Comparison of ENCODE assay signal across 16 cellular contexts in the genomic region with DNA sequence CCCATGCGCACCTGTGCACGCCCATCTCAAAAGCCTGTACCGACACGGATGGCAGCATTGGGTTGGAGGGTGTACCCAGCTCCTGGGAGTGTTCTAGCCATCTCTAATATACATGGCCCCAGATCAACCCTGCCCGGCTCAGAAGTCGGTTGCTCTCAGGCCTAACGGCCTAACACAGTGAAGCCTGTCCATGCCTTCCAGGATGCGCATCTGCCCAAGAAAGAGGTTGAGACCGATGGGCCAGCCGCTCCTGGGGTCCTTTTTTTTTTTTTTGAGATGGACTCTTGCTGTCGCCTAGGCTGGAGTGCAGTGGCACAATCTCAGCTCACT. TPM values are rescaled to one million over a fixed set of nuclear protein-coding genes. Genes with fewer than 3 reads are reported as not detected.
DNase-seq lines count a peak whose midpoint lies in the region; ATAC-seq, FAIRE-seq and TF ChIP-seq lines count a peak whose summit lies in the region.
"Had no signal": no experiment of that assay in that cellular context is flagged by ENCODE, and none has a peak within 500 bp of the region (broad histone marks: within the 10 kb centered on the region; RNA-seq: fewer than 3 reads in every experiment).

No MANE protein-coding gene starts in this region.

- H2BK12ac ChIP-seq in neuronal stem cell (ENCODE audit: low read length): no peak overlapping the region

- H2AK5ac ChIP-seq in neuronal stem cell (ENCODE audit: low read depth, low read length): no peak overlapping the region

- H3K27me3 ChIP-seq in K562 (ENCODE audit: control insufficient read depth in 2 of 2, insufficient read depth in 2 of 2, low read length in 2 of 2): no peaks in the 10 kb centered on the region
- no peaks in the 10 kb centered on the region for H3K27me3 ChIP-seq in neuronal stem cell (ENCODE audit: control insufficient read depth in 3 of 3, insufficient read depth in 3 of 3, low read depth in 1 of 3, low read length in 3 of 3)
- no peaks in the 10 kb centered on the region for H3K27me3 ChIP-seq in hepatocyte
- no peaks in the 10 kb centered on the region for H3K27me3 ChIP-seq in HAP-1 (ENCODE audit: low read depth)
- H3K27me3 ChIP-seq: BLaER1 treated with 17β-estradiol and CSF1 and Interleukin-3, amounts not matched to agents 10 nM and 100 nM had no signal

- H2BK15ac ChIP-seq in neuronal stem cell (ENCODE audit: low read length): no peak overlapping the region

- H3K14ac ChIP-seq in neuronal stem cell (ENCODE audit: low read length): no peak overlapping the region

- TF ChIP-seq CTCF in K562 (IDR thresholded peaks at IDR 0.05 in 2 of 3, conservative IDR thresholded peaks at IDR 0.05 in 1 of 3; ENCODE audit: insufficient read depth in 2 of 3, low read depth in 1 of 3, low read length in 3 of 3): no peak
- no peak for TF ChIP-seq CTCF in hepatocyte (IDR thresholded peaks at IDR 0.05; ENCODE audit: poor library complexity)

- H3K79me1 ChIP-seq in neuronal stem cell (ENCODE audit: low read depth, low read length): peaks cover 7% of the 10 kb centered on the region

- H3K4me1 ChIP-seq in K562 (replicated peaks in 1 of 2; ENCODE audit: control insufficient read depth in 2 of 2, insufficient read depth in 2 of 2, low read length in 2 of 2): peaks cover 0 to 20% of the 10 kb centered on the region in 2 experiments; a peak in 1 of 5 replicates
- H3K4me1 ChIP-seq in neuronal stem cell (ENCODE audit: control insufficient read depth in 2 of 2, insufficient read depth in 1 of 2, low read depth in 1 of 2, low read length in 2 of 2): peaks cover 0 to 3% of the 10 kb centered on the region in 2 donors
- peaks cover under 1% of the 10 kb centered on the region for H3K4me1 ChIP-seq in hepatocyte (ENCODE audit: insufficient read depth)
- H3K4me1 ChIP-seq in HAP-1: no peaks in the 10 kb centered on the region

- in situ Hi-C loops in K562 (cut with MboI): no loop called here
- in situ Hi-C loops in HAP-1 (cut with MboI; ENCODE audit: low sequenced_read_pairs): no loop called here

- FAIRE-seq in K562 (lab: Jason Lieb, UNC): no peak
- FAIRE-seq: GM12878, GM18507 had no signal

- H3K4ac ChIP-seq in neuronal stem cell (ENCODE audit: low read length): no peak overlapping the region

- TF ChIP-seq EP300 in K562 (IDR thresholded peaks at IDR 0.05; ENCODE audit: low read length): no peak

- peaks cover 60% of the 10 kb centered on the region for H3K36me3 ChIP-seq in K562 (ENCODE audit: control insufficient read depth, insufficient read depth, low read length)
- H3K36me3 ChIP-seq in neuronal stem cell (replicated peaks in 1 of 2; ENCODE audit: control insufficient read depth in 2 of 2, insufficient read depth in 2 of 2, low read length in 2 of 2): peaks cover 29 to 69% of the 10 kb centered on the region in 2 donors
- H3K36me3 ChIP-seq in hepatocyte (replicated peaks; ENCODE audit: insufficient read depth, low read depth): peaks cover 5% of the 10 kb centered on the region
- peaks cover 50% of the 10 kb centered on the region for H3K36me3 ChIP-seq in HAP-1 (replicated peaks)

- 92% methylated on average over 9 of the region's 11 CpGs for WGBS in K562 (ENCODE audit: insufficient coverage, low coverage, missing lambda C conversion rate)
- WGBS in neuronal stem cell (ENCODE audit: extremely low coverage in 2 of 2, insufficient read length in 2 of 2, insufficient replicate concordance in 1 of 2), 2 donors: no CpG with 5 or more reads among the region's 11 CpGs
- 99% methylated on average over 11 of the region's 11 CpGs for WGBS in hepatocyte (ENCODE audit: low lambda C conversion rate, missing lambda C conversion rate)

- POLR2A ChIA-PET in K562 (lab: Yijun Ruan, JAX): interaction anchor here (0.6 to 1.1 kb wide), 3 partner anchors 9 to 18 kb away, joined by 3 to 4 read pairs (median 3); no protein-coding TSS in a partner anchor

- H3K9me2 ChIP-seq in hepatocyte (replicated peaks; ENCODE audit: insufficient read depth): no peaks in the 10 kb centered on the region

- CTCF ChIA-PET in K562 (lab: Yijun Ruan, JAX; ENCODE audit: low intra/inter-chr PET ratio): no interaction called here

- H3K27ac ChIP-seq in K562 (ENCODE audit: extremely low read depth, low read depth, low read length) (no peak overlapping the region), neuronal stem cell (replicated peaks; ENCODE audit: low read length) (no peak overlapping the region), hepatocyte (no peak overlapping the region)
- H3K27ac ChIP-seq: BLaER1 treated with 17β-estradiol and CSF1 and Interleukin-3, amounts not matched to agents 10 nM and 100 nM; GM23248 had no signal

- H3K9me1 ChIP-seq in K562 (ENCODE audit: control insufficient read depth, insufficient read depth, low read length): no peaks in the 10 kb centered on the region

- no peak overlapping the region for H3K18ac ChIP-seq in neuronal stem cell (ENCODE audit: low read length)

- no peak overlapping the region for H4K91ac ChIP-seq in neuronal stem cell (ENCODE audit: low read depth, low read length, poor library complexity)

- H3K9ac ChIP-seq in K562 (ENCODE audit: insufficient read depth in 1 of 2, low read depth in 2 of 2, low read length in 2 of 2) (no peak overlapping the region), neuronal stem cell (ENCODE audit: low read depth, low read length, poor library complexity) (no peak overlapping the region)
- H3K9ac ChIP-seq: BLaER1 treated with 17β-estradiol and CSF1 and Interleukin-3, amounts not matched to agents 10 nM and 100 nM; GM23248 had no signal

- TF ChIP-seq RAD21 in K562 (CRISPR knock-in tag; conservative IDR thresholded peaks at IDR 0.05 in 1 of 2, IDR thresholded peaks at IDR 0.05 in 1 of 2): no peak

- 0 out of 2 replicates have a peak, but pooled peaks have one; percentile 19 for TF ChIP-seq POLR2A in K562 (conservative IDR thresholded peaks at IDR 0.05)

- peak overlapping the region; percentile 91 for H3K23ac ChIP-seq in neuronal stem cell (ENCODE audit: low read depth, low read length, poor library complexity)

- DNase-seq in activated effector memory CD4-positive, alpha-beta T cell treated with anti-CD3 and anti-CD28 coated beads, Interleukin-2, amount 50 U/mL, for 16 hours: peak; percentile 46
- DNase-seq in activated effector memory CD4-positive, alpha-beta T cell treated with Interleukin-2 at 50 U/mL for 16 hours: no peak
- DNase-seq in K562 (ENCODE audit: extremely low read depth in 1 of 4, low spot score in 3 of 4) (no peak), neuronal stem cell (ENCODE audit: low spot score) (no peak), hepatocyte (ENCODE audit: low spot score) (no peak), HAP-1 (ENCODE audit: low spot score in 2 of 2) (no peak)
- DNase-seq in stimulated activated CD4-positive, alpha-beta T cell treated with anti-CD3 and anti-CD28 coated beads, Interleukin-4, amount 100 ng/mL, for 4 hours: no peak
- DNase-seq: ACHN; CD4-positive, alpha-beta T cell; DMS79; GM23248; H7 had no signal

- H2AFZ ChIP-seq in K562 (ENCODE audit: low read depth, low read length) (no peak overlapping the region), neuronal stem cell (ENCODE audit: low read length) (no peak overlapping the region), hepatocyte (no peak overlapping the region)
- H2AFZ ChIP-seq: GM23248 had no signal

- peak overlapping the region; percentile 46 for H2BK5ac ChIP-seq in neuronal stem cell (ENCODE audit: low read length)

- H3K4me2 ChIP-seq in K562 (ENCODE audit: insufficient read depth, low read length): no peak overlapping the region
- no peak overlapping the region for H3K4me2 ChIP-seq in neuronal stem cell (ENCODE audit: insufficient read depth, low read length, poor library complexity, severe bottlenecking)
- H3K4me2 ChIP-seq in hepatocyte: no peak overlapping the region
- H3K4me2 ChIP-seq: BLaER1 treated with 17β-estradiol and CSF1 and Interleukin-3, amounts not matched to agents 10 nM and 100 nM had no signal

- ATAC-seq in K562: no peak
- ATAC-seq: GM12878 had no signal

- H3K9me3 ChIP-seq in K562 (replicated peaks; ENCODE audit: control insufficient read depth, insufficient read depth, low read depth, low read length) (no peaks in the 10 kb centered on the region), neuronal stem cell (replicated peaks in 1 of 2; ENCODE audit: control insufficient read depth in 2 of 2, insufficient read depth in 1 of 2, low read depth in 1 of 2, low read length in 2 of 2) (no peaks in the 10 kb centered on the region), hepatocyte (ENCODE audit: low read depth) (no peaks in the 10 kb centered on the region), HAP-1 (no peaks in the 10 kb centered on the region)
- H3K9me3 ChIP-seq: BLaER1 treated with 17β-estradiol and CSF1 and Interleukin-3, amounts not matched to agents 10 nM and 100 nM had no signal

- H4K20me1 ChIP-seq in K562 (replicated peaks; ENCODE audit: control insufficient read depth, insufficient read depth, low read length) (peaks cover 15% of the 10 kb centered on the region), hepatocyte (ENCODE audit: insufficient read depth, poor library complexity, severe bottlenecking) (no peaks in the 10 kb centered on the region)

- intact Hi-C loops in K562 (cut with micrococcal nuclease): no loop called here

- peak overlapping the region; percentile 48 for H4K8ac ChIP-seq in neuronal stem cell (ENCODE audit: low read depth, low read length)

- H2BK120ac ChIP-seq in neuronal stem cell (ENCODE audit: low read depth, low read length): no peak overlapping the region

- no TSS peak for BruUV-seq in K562 (replicated peaks; lab: Mats Ljungman, UMichigan)

- no peak overlapping the region for H3K4me3 ChIP-seq in K562
- no peak overlapping the region for H3K4me3 ChIP-seq in neuronal stem cell (ENCODE audit: low read length in 2 of 2)
- H3K4me3 ChIP-seq in hepatocyte: no peak overlapping the region
- no peak overlapping the region for H3K4me3 ChIP-seq in HAP-1
- H3K4me3 ChIP-seq: BLaER1 treated with 17β-estradiol and CSF1 and Interleukin-3, amounts not matched to agents 10 nM and 100 nM; GM12878; GM23248 had no signal

- H3K79me2 ChIP-seq in K562 (ENCODE audit: control insufficient read depth, insufficient read depth, low read length) (no peaks in the 10 kb centered on the region; the same call in 2 of the 3 replicates), hepatocyte (no peaks in the 10 kb centered on the region)

RNA-seq across cellular contexts. Expression of a gene that starts 32.1 kb away (rescaled TPM):
- total RNA-seq in K562 (2011; cell fraction: chromatin; rRNA removed; ENCODE audit: low replicate concordance): 169 and 243 TPM in 2 replicates
- total RNA-seq in K562 (2011; cell fraction: nucleolus; rRNA removed): 249 and 253 TPM in 2 replicates
- 314 and 381 TPM in 2 replicates for total RNA-seq in K562 (2011; cell fraction: nucleoplasm; rRNA removed)
- total RNA-seq in K562 (2014; rRNA removed) (171 and 185 TPM in 2 replicates), K562 (2014; rRNA removed; fragmentation: Illumina TruSeq; extraction: Trizol) (226 and 229 TPM in 2 replicates), K562 (2015; rRNA removed; fragmentation: Illumina TruSeq; extraction: Trizol) (226 and 233 TPM in 2 replicates), K562 (2021) (196 and 198 TPM in 2 replicates), hepatocyte (507 and 515 TPM in 2 replicates)
- polyA plus RNA-seq in K562 (2011; rRNA removed) (184 and 234 TPM in 2 replicates), K562 (2014; fragmentation: Illumina TruSeq; extraction: Trizol) (218 and 268 TPM in 2 replicates), K562 (2014; fragmentation: Nextera tagmentation; extraction: Ambion mirVana) (100 to 1,000 TPM; 166 to 257 TPM), K562 (2014; rRNA removed) (189 and 200 TPM in 2 replicates), hepatocyte (715 and 766 TPM in 2 replicates)
- polyA plus RNA-seq in K562 (2011; cell fraction: cytosol; rRNA removed): 78.8 and 175 TPM in 2 replicates
- 44.2 and 80.3 TPM in 2 replicates for polyA plus RNA-seq in K562 (2011; cell fraction: nucleus; rRNA removed)
- 231 and 241 TPM in 2 replicates for polyA plus RNA-seq in K562 (2012)
- 211 and 234 TPM in 2 replicates for polyA minus RNA-seq in K562 (2011; rRNA and poly(A)+ RNA removed)
- polyA minus RNA-seq in K562 (2011; cell fraction: cytosol; rRNA and poly(A)+ RNA removed): 74.0 and 79.4 TPM in 2 replicates
- polyA minus RNA-seq in K562 (2011; cell fraction: nucleus; rRNA and poly(A)+ RNA removed): 19.8 and 37.5 TPM in 2 replicates
- polyA plus RNA-seq in neuronal stem cell (2013, experiment 1 of 2): 174 TPM
- polyA plus RNA-seq in neuronal stem cell (2013, experiment 2 of 2): 169 TPM

RNA-seq across cellular contexts. Expression of a gene that starts 59.0 kb away (rescaled TPM):
- total RNA-seq in K562 (2011; cell fraction: chromatin; rRNA removed; ENCODE audit: low replicate concordance): 0.16 TPM in 1 of 2 replicates, not detected in the other
- total RNA-seq in K562 (2011; cell fraction: nucleolus; rRNA removed): not detected in 2 replicates
- not detected in 2 replicates for total RNA-seq in K562 (2011; cell fraction: nucleoplasm; rRNA removed)
- total RNA-seq in K562 (2014; rRNA removed) (not detected in 2 replicates), K562 (2014; rRNA removed; fragmentation: Illumina TruSeq; extraction: Trizol) (not detected in 2 replicates), K562 (2015; rRNA removed; fragmentation: Illumina TruSeq; extraction: Trizol) (not detected in 2 replicates), K562 (2021) (0.09 TPM in 1 of 2 replicates, not detected in the other), hepatocyte (0.32 and 0.57 TPM in 2 replicates)
- polyA plus RNA-seq in K562 (2011; rRNA removed) (0.04 and 0.10 TPM in 2 replicates), K562 (2014; fragmentation: Illumina TruSeq; extraction: Trizol) (not detected in 2 replicates), K562 (2014; fragmentation: Nextera tagmentation; extraction: Ambion mirVana) (under 1 TPM; 0.28 to 0.31 TPM), K562 (2014; rRNA removed) (0.01 and 0.13 TPM in 2 replicates), hepatocyte (1.3 and 2.0 TPM in 2 replicates)
- not detected in 2 replicates for polyA plus RNA-seq in K562 (2011; cell fraction: cytosol; rRNA removed)
- polyA plus RNA-seq in K562 (2011; cell fraction: nucleus; rRNA removed): 0.17 and 0.27 TPM in 2 replicates
- polyA plus RNA-seq in K562 (2012): 1.0 and 1.5 TPM in 2 replicates
- polyA minus RNA-seq in K562 (2011; rRNA and poly(A)+ RNA removed): not detected in 2 replicates
- 3.1 TPM in 1 of 2 replicates, not detected in the other for polyA minus RNA-seq in K562 (2011; cell fraction: cytosol; rRNA and poly(A)+ RNA removed)
- polyA minus RNA-seq in K562 (2011; cell fraction: nucleus; rRNA and poly(A)+ RNA removed): 0.40 TPM in 1 of 2 replicates, not detected in the other
- 0.15 TPM for polyA plus RNA-seq in neuronal stem cell (2013, experiment 1 of 2)
- polyA plus RNA-seq in neuronal stem cell (2013, experiment 2 of 2): 0.21 TPM
- total RNA-seq: CD4-positive, alpha-beta T cell; G401; GM23248 had no signal
